Comparison of ENCODE assay signal across 4 cellular contexts in the genomic region with DNA sequence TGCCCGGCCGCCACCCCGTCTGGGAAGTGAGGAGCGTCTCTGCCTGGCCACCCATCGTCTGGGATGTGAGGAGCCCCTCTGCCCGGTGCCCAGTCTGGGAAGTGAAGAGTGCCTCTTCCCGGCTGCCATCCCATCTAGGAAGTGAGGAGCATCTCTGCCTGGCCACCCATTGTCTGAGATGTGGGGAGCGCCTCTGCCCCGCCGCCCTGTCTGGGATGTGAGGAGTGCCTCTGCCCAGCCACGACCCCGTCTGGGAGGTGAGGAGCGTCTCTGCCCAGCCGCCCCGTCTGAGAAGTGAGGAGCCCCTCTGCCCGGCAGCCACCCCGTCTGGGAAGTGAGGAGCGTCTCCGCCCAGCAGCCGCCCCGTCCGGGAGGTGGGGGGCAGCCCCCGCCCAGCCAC. TPM values are rescaled to one million over a fixed set of nuclear protein-coding genes. Genes with fewer than 3 reads are reported as not detected.
"Had no signal": no experiment of that assay in that cellular context is flagged by ENCODE, and none has a peak within 500 bp of the region (broad histone marks: within the 10 kb centered on the region; RNA-seq: fewer than 3 reads in every experiment).

No MANE protein-coding gene starts in this region.

RNA-seq across cellular contexts. Expression of a gene that starts 10.1 kb away (rescaled TPM):
- total RNA-seq: LHCN-M2, M059J, MCF 10A had no signal

RNA-seq across cellular contexts. Expression of a gene that starts 17.6 kb away (rescaled TPM):
- total RNA-seq: LHCN-M2, M059J, MCF 10A, NCI-H460 had no signal
